Comparison of ENCODE assay signal across 8 cellular contexts in genomic region chr2:55112229-55113016, GRCh38.
A peak's percentile ranks its signal among the peaks of the same experiment; 100 is the strongest.
DNase-seq lines count a peak whose midpoint lies in the region; ATAC-seq and TF ChIP-seq lines count a peak whose summit lies in the region.

No MANE protein-coding gene starts in this region.

- H3K27me3 ChIP-seq in left ventricle myocardium inferior (ENCODE audit: low read depth), result no peaks in the 10 kb centered on the region

- peak; percentile 96 for ATAC-seq in sciatic nerve
- no peak for ATAC-seq in GM18517 (IDR thresholded peaks at IDR 0.05; ENCODE audit: unreplicated experiment)
- no peak for ATAC-seq in HG03460 (IDR thresholded peaks at IDR 0.05; ENCODE audit: unreplicated experiment)

- intact Hi-C loops in left ventricle myocardium inferior (cut with micrococcal nuclease), result no loop called here
- intact Hi-C loops in sciatic nerve (cut with DNase I), result no loop called here

- H3K4me1 ChIP-seq in left ventricle myocardium inferior, result peaks cover 25% of the 10 kb centered on the region

- peak; percentile 40 for DNase-seq in NCI-H146 (lab: John Stamatoyannopoulos, UW)
- DNase-seq in NCI-H146 treated with DMSO at 0.1 percent for 48 hours (lab: John Stamatoyannopoulos, UW; ENCODE audit: unreplicated experiment), result no peak
- DNase-seq in UCSD-AML1 (lab: John Stamatoyannopoulos, UW; ENCODE audit: unreplicated experiment), result peak; percentile 64
- peak; percentile 86 for DNase-seq in left ventricle myocardium inferior
- DNase-seq in sciatic nerve (ENCODE audit: low spot score), result peak; percentile 90
- no peak for DNase-seq in COR-L47 (lab: John Stamatoyannopoulos, UW)

- H3K36me3 ChIP-seq in left ventricle myocardium inferior, result no peaks in the 10 kb centered on the region

- no peaks in the 10 kb centered on the region for H3K9me3 ChIP-seq in left ventricle myocardium inferior (replicated peaks)

- TF ChIP-seq CTCF in left ventricle myocardium inferior (IDR thresholded peaks at IDR 0.05; ENCODE audit: borderline replicate concordance), result no peak

- H3K27ac ChIP-seq in left ventricle myocardium inferior (replicated peaks), result peak overlapping the region; percentile 76

- peak overlapping the region; percentile 18 for H3K4me3 ChIP-seq in left ventricle myocardium inferior

Comparison
In these comparisons a context has a peak if more than half of its experiments do, and no peak if none do; other contexts are left out.
1. DNase-seq: peak in NCI-H146 (single experiment), UCSD-AML1 (single experiment), left ventricle myocardium inferior (single experiment) and sciatic nerve (single experiment); none in NCI-H146 treated with DMSO at 0.1 percent for 48 hours (single experiment) and COR-L47 (single experiment).